ENCODE assay signal across 1 cellular context in the genomic region with DNA sequence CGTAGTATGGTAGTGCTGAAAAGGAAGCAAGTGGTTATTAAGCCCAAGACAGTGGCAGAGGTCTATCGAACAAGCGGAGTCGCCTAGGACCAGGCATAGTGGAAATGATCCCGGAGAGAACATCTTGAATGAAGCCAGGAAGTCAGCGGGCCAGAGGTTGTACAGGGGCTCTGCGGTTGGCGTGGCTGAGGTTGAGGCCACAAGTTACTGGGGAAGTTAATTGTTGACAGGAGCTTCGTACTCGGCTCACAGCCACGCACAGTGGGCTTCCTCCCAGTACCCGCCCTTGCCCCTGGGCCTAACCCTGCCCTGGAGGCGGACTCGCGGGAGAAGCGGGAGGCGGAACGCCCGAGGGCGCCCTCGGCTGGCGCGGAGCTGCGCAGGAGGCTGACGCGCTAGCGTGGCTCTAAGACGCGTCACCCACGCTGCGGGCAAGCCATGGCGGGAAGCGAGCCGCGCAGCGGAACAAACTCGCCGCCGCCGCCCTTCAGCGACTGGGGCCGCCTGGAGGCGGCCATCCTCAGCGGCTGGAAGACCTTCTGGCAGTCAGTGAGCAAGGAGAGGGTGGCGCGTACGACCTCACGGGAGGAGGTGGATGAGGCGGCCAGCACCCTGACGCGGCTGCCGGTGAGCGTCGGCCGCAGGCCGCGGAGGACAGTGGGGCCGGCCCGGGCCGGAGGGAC.
TF ChIP-seq lines count a peak whose summit lies in the region.

A gene with protein sequence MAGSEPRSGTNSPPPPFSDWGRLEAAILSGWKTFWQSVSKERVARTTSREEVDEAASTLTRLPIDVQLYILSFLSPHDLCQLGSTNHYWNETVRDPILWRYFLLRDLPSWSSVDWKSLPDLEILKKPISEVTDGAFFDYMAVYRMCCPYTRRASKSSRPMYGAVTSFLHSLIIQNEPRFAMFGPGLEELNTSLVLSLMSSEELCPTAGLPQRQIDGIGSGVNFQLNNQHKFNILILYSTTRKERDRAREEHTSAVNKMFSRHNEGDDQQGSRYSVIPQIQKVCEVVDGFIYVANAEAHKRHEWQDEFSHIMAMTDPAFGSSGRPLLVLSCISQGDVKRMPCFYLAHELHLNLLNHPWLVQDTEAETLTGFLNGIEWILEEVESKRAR (plus strand): TSS at position 410 of the 683 bp plus-strand sequence. CDS start 29 bp downstream, at position 439.

TF ChIP-seq in K562, 482 proteins besides CTCF, POLR2A, EP300 and RAD21 (continued from another document and continues in another):
- TF ChIP-seq, protein P1, sequence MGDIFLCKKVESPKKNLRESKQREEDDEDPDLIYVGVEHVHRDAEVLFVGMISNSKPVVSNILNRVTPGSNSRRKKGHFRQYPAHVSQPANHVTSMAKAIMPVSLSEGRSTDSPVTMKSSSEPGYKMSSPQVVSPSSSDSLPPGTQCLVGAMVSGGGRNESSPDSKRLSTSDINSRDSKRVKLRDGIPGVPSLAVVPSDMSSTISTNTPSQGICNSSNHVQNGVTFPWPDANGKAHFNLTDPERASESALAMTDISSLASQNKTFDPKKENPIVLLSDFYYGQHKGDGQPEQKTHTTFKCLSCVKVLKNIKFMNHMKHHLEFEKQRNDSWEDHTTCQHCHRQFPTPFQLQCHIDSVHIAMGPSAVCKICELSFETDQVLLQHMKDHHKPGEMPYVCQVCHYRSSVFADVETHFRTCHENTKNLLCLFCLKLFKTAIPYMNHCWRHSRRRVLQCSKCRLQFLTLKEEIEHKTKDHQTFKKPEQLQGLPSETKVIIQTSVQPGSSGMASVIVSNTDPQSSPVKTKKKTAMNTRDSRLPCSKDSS (IDR thresholded peaks at IDR 0.05; ENCODE audit: low read depth, partially characterized antibody) = no peak
- TF ChIP-seq, protein P2, sequence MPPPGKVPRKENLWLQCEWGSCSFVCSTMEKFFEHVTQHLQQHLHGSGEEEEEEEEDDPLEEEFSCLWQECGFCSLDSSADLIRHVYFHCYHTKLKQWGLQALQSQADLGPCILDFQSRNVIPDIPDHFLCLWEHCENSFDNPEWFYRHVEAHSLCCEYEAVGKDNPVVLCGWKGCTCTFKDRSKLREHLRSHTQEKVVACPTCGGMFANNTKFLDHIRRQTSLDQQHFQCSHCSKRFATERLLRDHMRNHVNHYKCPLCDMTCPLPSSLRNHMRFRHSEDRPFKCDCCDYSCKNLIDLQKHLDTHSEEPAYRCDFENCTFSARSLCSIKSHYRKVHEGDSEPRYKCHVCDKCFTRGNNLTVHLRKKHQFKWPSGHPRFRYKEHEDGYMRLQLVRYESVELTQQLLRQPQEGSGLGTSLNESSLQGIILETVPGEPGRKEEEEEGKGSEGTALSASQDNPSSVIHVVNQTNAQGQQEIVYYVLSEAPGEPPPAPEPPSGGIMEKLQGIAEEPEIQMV (tag; conservative IDR thresholded peaks at IDR 0.05; ENCODE audit: low read depth) = peak; percentile 74
- TF ChIP-seq RCOR1 (IDR thresholded peaks at IDR 0.05; ENCODE audit: borderline replicate concordance in 1 of 2, low read depth in 2 of 2, low read length in 2 of 2) (peak in 1 of 2 experiments; percentile 49; a peak in 2 of 4 replicates), ZNF217 (CRISPR knock-in tag; IDR thresholded peaks at IDR 0.05) (no peak), NBN (IDR thresholded peaks at IDR 0.05; ENCODE audit: low read depth) (peak; percentile 82), SPI1 (IDR thresholded peaks at IDR 0.05; ENCODE audit: borderline replicate concordance, low read depth, low read length) (peak; percentile 55; the same call in 1 of the 2 replicates), YY1 (IDR thresholded peaks at IDR 0.05; ENCODE audit: borderline replicate concordance in 1 of 3, control insufficient read depth in 1 of 3, extremely low read depth in 1 of 3, insufficient read depth in 3 of 3, insufficient read length in 1 of 3, insufficient replicate concordance in 2 of 3, low read depth in 1 of 3, low read length in 2 of 3) (peak; percentile 45 to 92 (median 89)), GATAD2A (IDR thresholded peaks at IDR 0.05) (peak; percentile 98), ZNF408 (CRISPR knock-in tag; IDR thresholded peaks at IDR 0.05; ENCODE audit: low read depth) (no peak), DPF2 (IDR thresholded peaks at IDR 0.05) (peak; percentile 39; the same call in 1 of the 2 replicates), ATF7 (IDR thresholded peaks at IDR 0.05) (peak; percentile 86), GTF2F1 (IDR thresholded peaks at IDR 0.05; ENCODE audit: low read depth, low read length) (peak; percentile 86), ZNF140 (CRISPR knock-in tag; IDR thresholded peaks at IDR 0.05) (no peak), CBX8 (IDR thresholded peaks at IDR 0.05; ENCODE audit: borderline replicate concordance, extremely low read depth, low read depth, low read length, poor library complexity, severe bottlenecking) (no peak), EP400 (IDR thresholded peaks at IDR 0.05) (peak; percentile 95), FUS (optimal IDR thresholded peaks at IDR 0.05; ENCODE audit: low read depth, low read length) (no peak), ZNF507 (tag; conservative IDR thresholded peaks at IDR 0.05) (no peak), ZNF717 (CRISPR knock-in tag; IDR thresholded peaks at IDR 0.05) (no peak), CHCHD3 (CRISPR knock-in tag; IDR thresholded peaks at IDR 0.05) (no peak), KHSRP (IDR thresholded peaks at IDR 0.05) (no peak), RAD51 (IDR thresholded peaks at IDR 0.05; ENCODE audit: borderline replicate concordance, low read depth) (no peak), MIER1 (IDR thresholded peaks at IDR 0.05; ENCODE audit: low read depth) (no peak), DDX20 (tag; IDR thresholded peaks at IDR 0.05; ENCODE audit: low read depth) (no peak), ZNF146 (CRISPR knock-in tag; IDR thresholded peaks at IDR 0.05; ENCODE audit: unreplicated experiment) (no peak)
- TF ChIP-seq, protein P3, sequence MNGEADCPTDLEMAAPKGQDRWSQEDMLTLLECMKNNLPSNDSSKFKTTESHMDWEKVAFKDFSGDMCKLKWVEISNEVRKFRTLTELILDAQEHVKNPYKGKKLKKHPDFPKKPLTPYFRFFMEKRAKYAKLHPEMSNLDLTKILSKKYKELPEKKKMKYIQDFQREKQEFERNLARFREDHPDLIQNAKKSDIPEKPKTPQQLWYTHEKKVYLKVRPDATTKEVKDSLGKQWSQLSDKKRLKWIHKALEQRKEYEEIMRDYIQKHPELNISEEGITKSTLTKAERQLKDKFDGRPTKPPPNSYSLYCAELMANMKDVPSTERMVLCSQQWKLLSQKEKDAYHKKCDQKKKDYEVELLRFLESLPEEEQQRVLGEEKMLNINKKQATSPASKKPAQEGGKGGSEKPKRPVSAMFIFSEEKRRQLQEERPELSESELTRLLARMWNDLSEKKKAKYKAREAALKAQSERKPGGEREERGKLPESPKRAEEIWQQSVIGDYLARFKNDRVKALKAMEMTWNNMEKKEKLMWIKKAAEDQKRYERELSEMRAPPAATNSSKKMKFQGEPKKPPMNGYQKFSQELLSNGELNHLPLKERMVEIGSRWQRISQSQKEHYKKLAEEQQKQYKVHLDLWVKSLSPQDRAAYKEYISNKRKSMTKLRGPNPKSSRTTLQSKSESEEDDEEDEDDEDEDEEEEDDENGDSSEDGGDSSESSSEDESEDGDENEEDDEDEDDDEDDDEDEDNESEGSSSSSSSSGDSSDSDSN (IDR thresholded peaks at IDR 0.05; ENCODE audit: borderline replicate concordance in 1 of 2, low read depth in 2 of 2, low read length in 2 of 2) = peak; percentile 78 to 95; a peak in 3 of 4 replicates
- TF ChIP-seq, protein P4, sequence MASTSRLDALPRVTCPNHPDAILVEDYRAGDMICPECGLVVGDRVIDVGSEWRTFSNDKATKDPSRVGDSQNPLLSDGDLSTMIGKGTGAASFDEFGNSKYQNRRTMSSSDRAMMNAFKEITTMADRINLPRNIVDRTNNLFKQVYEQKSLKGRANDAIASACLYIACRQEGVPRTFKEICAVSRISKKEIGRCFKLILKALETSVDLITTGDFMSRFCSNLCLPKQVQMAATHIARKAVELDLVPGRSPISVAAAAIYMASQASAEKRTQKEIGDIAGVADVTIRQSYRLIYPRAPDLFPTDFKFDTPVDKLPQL (IDR thresholded peaks at IDR 0.05; ENCODE audit: extremely low read depth, insufficient read length) = no peak
- TF ChIP-seq, protein P5, sequence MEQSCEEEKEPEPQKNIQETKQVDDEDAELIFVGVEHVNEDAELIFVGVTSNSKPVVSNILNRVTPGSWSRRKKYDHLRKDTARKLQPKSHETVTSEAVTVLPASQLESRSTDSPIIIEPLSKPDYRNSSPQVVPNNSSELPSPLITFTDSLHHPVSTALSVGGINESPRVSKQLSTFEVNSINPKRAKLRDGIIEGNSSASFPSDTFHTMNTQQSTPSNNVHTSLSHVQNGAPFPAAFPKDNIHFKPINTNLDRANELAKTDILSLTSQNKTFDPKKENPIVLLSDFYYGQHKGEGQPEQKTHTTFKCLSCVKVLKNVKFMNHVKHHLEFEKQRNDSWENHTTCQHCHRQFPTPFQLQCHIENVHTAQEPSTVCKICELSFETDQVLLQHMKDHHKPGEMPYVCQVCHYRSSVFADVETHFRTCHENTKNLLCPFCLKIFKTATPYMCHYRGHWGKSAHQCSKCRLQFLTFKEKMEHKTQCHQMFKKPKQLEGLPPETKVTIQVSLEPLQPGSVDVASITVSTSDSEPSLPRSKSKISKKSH (CRISPR knock-in tag; IDR thresholded peaks at IDR 0.05) = no peak
- TF ChIP-seq, protein P6, sequence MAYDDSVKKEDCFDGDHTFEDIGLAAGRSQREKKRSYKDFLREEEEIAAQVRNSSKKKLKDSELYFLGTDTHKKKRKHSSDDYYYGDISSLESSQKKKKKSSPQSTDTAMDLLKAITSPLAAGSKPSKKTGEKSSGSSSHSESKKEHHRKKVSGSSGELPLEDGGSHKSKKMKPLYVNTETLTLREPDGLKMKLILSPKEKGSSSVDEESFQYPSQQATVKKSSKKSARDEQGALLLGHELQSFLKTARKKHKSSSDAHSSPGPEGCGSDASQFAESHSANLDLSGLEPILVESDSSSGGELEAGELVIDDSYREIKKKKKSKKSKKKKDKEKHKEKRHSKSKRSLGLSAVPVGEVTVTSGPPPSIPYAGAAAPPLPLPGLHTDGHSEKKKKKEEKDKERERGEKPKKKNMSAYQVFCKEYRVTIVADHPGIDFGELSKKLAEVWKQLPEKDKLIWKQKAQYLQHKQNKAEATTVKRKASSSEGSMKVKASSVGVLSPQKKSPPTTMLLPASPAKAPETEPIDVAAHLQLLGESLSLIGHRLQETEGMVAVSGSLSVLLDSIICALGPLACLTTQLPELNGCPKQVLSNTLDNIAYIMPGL (CRISPR knock-in tag; IDR thresholded peaks at IDR 0.05) = peak; percentile 96
- TF ChIP-seq, protein P7, sequence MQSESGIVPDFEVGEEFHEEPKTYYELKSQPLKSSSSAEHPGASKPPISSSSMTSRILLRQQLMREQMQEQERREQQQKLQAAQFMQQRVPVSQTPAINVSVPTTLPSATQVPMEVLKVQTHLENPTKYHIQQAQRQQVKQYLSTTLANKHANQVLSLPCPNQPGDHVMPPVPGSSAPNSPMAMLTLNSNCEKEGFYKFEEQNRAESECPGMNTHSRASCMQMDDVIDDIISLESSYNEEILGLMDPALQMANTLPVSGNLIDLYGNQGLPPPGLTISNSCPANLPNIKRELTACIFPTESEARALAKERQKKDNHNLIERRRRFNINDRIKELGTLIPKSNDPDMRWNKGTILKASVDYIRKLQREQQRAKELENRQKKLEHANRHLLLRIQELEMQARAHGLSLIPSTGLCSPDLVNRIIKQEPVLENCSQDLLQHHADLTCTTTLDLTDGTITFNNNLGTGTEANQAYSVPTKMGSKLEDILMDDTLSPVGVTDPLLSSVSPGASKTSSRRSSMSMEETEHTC (IDR thresholded peaks at IDR 0.05) = no peak
- TF ChIP-seq, protein P8, sequence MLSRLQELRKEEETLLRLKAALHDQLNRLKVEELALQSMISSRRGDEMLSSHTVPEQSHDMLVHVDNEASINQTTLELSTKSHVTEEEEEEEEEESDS (CRISPR knock-in tag; IDR thresholded peaks at IDR 0.05) = no peak
- TF ChIP-seq, protein P9, sequence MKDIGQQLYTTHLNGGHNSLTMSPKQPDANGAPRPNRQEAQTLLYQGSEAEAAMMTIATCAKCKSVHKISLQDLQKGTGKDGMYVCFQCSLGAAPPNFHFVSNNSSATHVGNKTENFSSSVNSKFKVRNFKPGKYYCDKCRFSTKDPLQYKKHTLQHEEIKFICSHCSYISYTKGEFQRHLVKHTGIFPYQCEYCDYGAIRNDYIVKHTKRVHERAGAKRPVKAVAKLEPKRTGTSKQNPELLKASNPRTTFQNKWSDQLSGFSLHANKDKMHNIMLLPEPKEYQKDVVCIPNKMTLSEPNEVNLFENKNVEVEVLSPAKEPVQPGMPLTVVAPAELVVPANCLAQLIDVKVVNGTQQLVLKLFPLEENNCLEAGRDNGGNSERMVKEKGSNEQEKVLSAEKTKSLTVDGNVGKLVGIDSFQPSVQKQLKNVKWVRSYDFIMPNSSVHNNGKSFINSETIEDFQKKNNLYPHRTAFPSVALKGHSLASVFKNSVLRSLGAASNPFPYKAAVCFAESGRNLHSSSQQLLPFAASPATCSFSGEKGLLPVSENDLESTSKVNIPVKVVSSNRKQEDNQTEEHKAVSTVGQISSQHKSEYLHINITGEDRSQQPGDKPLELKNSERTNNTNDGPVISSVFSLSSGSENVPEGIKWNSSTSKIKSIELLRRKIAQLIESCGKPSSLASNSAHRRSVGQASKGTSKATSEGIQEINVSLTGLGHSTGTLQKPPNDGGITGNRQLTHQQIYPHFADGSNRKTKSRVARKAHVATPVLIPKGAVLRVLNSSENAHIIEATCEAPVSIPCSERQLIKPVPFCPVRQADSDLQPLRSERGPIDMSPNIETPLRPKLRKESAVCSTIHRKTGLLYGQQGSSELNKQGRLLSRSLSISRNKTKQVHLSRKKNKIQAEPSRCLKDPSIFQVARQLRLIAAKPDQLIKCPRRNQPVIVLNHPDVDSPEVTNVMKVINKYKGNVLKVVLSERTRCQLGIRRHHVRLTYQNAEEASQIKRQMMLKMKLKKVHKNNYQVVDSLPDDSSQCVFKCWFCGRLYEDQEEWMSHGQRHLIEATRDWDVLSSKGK (CRISPR knock-in tag; IDR thresholded peaks at IDR 0.05) = no peak
